ENCODE assay signal across 23 cellular contexts in genomic region chr10:117783698-117784395, GRCh38.
DNase-seq lines count a peak whose midpoint lies in the region; ATAC-seq, FAIRE-seq and TF ChIP-seq lines count a peak whose summit lies in the region.
"Had no signal": no experiment of that assay in that cellular context is flagged by ENCODE, and none has a peak within 500 bp of the region (broad histone marks: within the 10 kb centered on the region; RNA-seq: fewer than 3 reads in every experiment).

No MANE protein-coding gene starts in this region.

- H3K18ac ChIP-seq in H1 (ENCODE audit: extremely low read depth, low read length), result no peak overlapping the region
- H3K18ac ChIP-seq in neuronal stem cell (ENCODE audit: low read length), result peak overlapping the region; percentile 29

- H3K79me1 ChIP-seq in H1 (ENCODE audit: low read depth, low read length) (no peaks in the 10 kb centered on the region), neuronal stem cell (ENCODE audit: low read depth, low read length) (no peaks in the 10 kb centered on the region)

- no peak overlapping the region for H3K4me3 ChIP-seq in A549
- H3K4me3 ChIP-seq in H1 (ENCODE audit: extremely low read depth in 1 of 4, insufficient read depth in 2 of 4, low read depth in 3 of 4, low read length in 4 of 4), result no peak overlapping the region
- no peak overlapping the region for H3K4me3 ChIP-seq in neuronal stem cell (ENCODE audit: low read length in 2 of 2)
- no peak overlapping the region for H3K4me3 ChIP-seq in upper lobe of right lung
- no peak overlapping the region for H3K4me3 ChIP-seq in heart left ventricle
- H3K4me3 ChIP-seq: GM23248 had no signal

- TF ChIP-seq RAD21 in A549 (conservative IDR thresholded peaks at IDR 0.05 in 1 of 2, IDR thresholded peaks at IDR 0.05 in 1 of 2) (no peak), H1 (IDR thresholded peaks at IDR 0.05 in 1 of 2, conservative IDR thresholded peaks at IDR 0.05 in 1 of 2; ENCODE audit: low read depth in 2 of 2, low read length in 2 of 2) (no peak)

- no peaks in the 10 kb centered on the region for H3K4me1 ChIP-seq in A549
- H3K4me1 ChIP-seq in H1 (replicated peaks in 1 of 4; ENCODE audit: control insufficient read depth in 3 of 4, insufficient read depth in 4 of 4, low read length in 3 of 4), result no peaks in the 10 kb centered on the region
- peaks cover 0 to 1% of the 10 kb centered on the region in 2 donors for H3K4me1 ChIP-seq in neuronal stem cell (ENCODE audit: control insufficient read depth in 2 of 2, insufficient read depth in 1 of 2, low read depth in 1 of 2, low read length in 2 of 2)
- no peaks in the 10 kb centered on the region for H3K4me1 ChIP-seq in upper lobe of right lung
- no peaks in the 10 kb centered on the region for H3K4me1 ChIP-seq in heart left ventricle
- H3K4me1 ChIP-seq: BE2C had no signal

- intact Hi-C loops in upper lobe of right lung (cut with DNase I), result no loop called here
- intact Hi-C loops in heart left ventricle (cut with DNase I), result no loop called here

- H3K9me3 ChIP-seq in A549 (no peaks in the 10 kb centered on the region; the same call in 2 of the 3 replicates), H1 (ENCODE audit: insufficient read depth in 2 of 2, low read depth in 1 of 2, low read length in 1 of 2) (no peaks in the 10 kb centered on the region), neuronal stem cell (replicated peaks in 1 of 2; ENCODE audit: control insufficient read depth in 2 of 2, insufficient read depth in 1 of 2, low read depth in 1 of 2, low read length in 2 of 2) (no peaks in the 10 kb centered on the region), upper lobe of right lung (no peaks in the 10 kb centered on the region), heart left ventricle (no peaks in the 10 kb centered on the region)
- H3K9me3 ChIP-seq: BE2C had no signal

- H3K4me2 ChIP-seq in A549, result no peak overlapping the region
- no peak overlapping the region for H3K4me2 ChIP-seq in H1 (ENCODE audit: insufficient read depth in 1 of 2, low read depth in 2 of 2, low read length in 2 of 2)
- no peak overlapping the region for H3K4me2 ChIP-seq in neuronal stem cell (ENCODE audit: insufficient read depth, low read length, poor library complexity, severe bottlenecking)

- H3K23ac ChIP-seq in H1 (ENCODE audit: insufficient read length) (no peak overlapping the region), neuronal stem cell (ENCODE audit: low read depth, low read length, poor library complexity) (no peak overlapping the region)

- TF ChIP-seq CTCF in A549 (IDR thresholded peaks at IDR 0.05), result no peak
- TF ChIP-seq CTCF in H1 (IDR thresholded peaks at IDR 0.05; ENCODE audit: control extremely low read depth in 1 of 3, insufficient read depth in 1 of 3, low read depth in 1 of 3, low read length in 3 of 3), result no peak
- TF ChIP-seq CTCF in upper lobe of right lung (IDR thresholded peaks at IDR 0.05), result no peak
- no peak for TF ChIP-seq CTCF in heart left ventricle (IDR thresholded peaks at IDR 0.05)

- peaks cover 4% of the 10 kb centered on the region; the same call in 1 of the 2 replicates for H3K23me2 ChIP-seq in H1 (ENCODE audit: low read depth, low read length)

- H3K27me3 ChIP-seq in H1 (replicated peaks in 1 of 4; ENCODE audit: control insufficient read depth in 3 of 4, extremely low read depth in 1 of 4, insufficient read depth in 3 of 4, low read length in 3 of 4) (no peaks in the 10 kb centered on the region), neuronal stem cell (ENCODE audit: control insufficient read depth in 3 of 3, insufficient read depth in 3 of 3, low read depth in 1 of 3, low read length in 3 of 3) (no peaks in the 10 kb centered on the region), upper lobe of right lung (no peaks in the 10 kb centered on the region), heart left ventricle (peaks cover 0 to 10% (median 0%) of the 10 kb centered on the region in 9 donors)
- H3K27me3 ChIP-seq: BE2C had no signal

- H2AFZ ChIP-seq in H1 (ENCODE audit: low read length) (peak overlapping the region; percentile 76; the same call in 1 of the 2 replicates), neuronal stem cell (ENCODE audit: low read length) (peak overlapping the region; percentile 7)
- H2AFZ ChIP-seq: GM23248 had no signal

- POLR2A ChIA-PET in A549 (lab: Yijun Ruan, JAX) (no interaction called here), H1 (lab: Charles Lee; ENCODE audit: partially characterized antibody) (no interaction called here)

- TF ChIP-seq EP300 in A549 (IDR thresholded peaks at IDR 0.05), result no peak
- no peak for TF ChIP-seq EP300 in H1 (IDR thresholded peaks at IDR 0.05; ENCODE audit: borderline replicate concordance in 1 of 2, low read depth in 2 of 2, low read length in 2 of 2)

- no peaks in the 10 kb centered on the region for H3K36me3 ChIP-seq in H1 (ENCODE audit: control insufficient read depth in 2 of 4, insufficient read depth in 4 of 4, low read length in 3 of 4)
- H3K36me3 ChIP-seq in neuronal stem cell (replicated peaks in 1 of 2; ENCODE audit: control insufficient read depth in 2 of 2, insufficient read depth in 2 of 2, low read length in 2 of 2), result no peaks in the 10 kb centered on the region
- H3K36me3 ChIP-seq in upper lobe of right lung, result no peaks in the 10 kb centered on the region
- H3K36me3 ChIP-seq in heart left ventricle, result no peaks in the 10 kb centered on the region
- H3K36me3 ChIP-seq: BE2C had no signal

- H2BK120ac ChIP-seq in H1 (replicated peaks; ENCODE audit: low read depth, low read length) (no peak overlapping the region), neuronal stem cell (ENCODE audit: low read depth, low read length) (no peak overlapping the region)

- H3K79me2 ChIP-seq in H1 (ENCODE audit: control insufficient read depth in 1 of 2, insufficient read depth in 2 of 2, low read length in 2 of 2), result no peaks in the 10 kb centered on the region

- ATAC-seq in A549, result no peak
- peak; percentile 20 for ATAC-seq in upper lobe of right lung
- no peak for ATAC-seq in GM21576 (IDR thresholded peaks at IDR 0.05; ENCODE audit: unreplicated experiment)
- ATAC-seq in heart left ventricle, result no peak
- ATAC-seq: HCT116 had no signal

- no peak overlapping the region for H2BK15ac ChIP-seq in H1 (ENCODE audit: low read length)
- no peak overlapping the region for H2BK15ac ChIP-seq in neuronal stem cell (ENCODE audit: low read length)

- DNase-seq in A549 (ENCODE audit: low read depth in 1 of 2, low spot score in 1 of 2) (no peak), H1 (ENCODE audit: low read depth in 1 of 2, low spot score in 2 of 2) (no peak), neuronal stem cell (ENCODE audit: low spot score) (no peak), upper lobe of right lung (no peak), NCI-H1930 (lab: John Stamatoyannopoulos, UW) (no peak), heart left ventricle (no peak)
- DNase-seq: 8988T; ACHN; BE2C; C1 segment of cervical spinal cord; CD4-positive, CD25-positive, alpha-beta regulatory T cell; CD8-positive, alpha-beta memory T cell; COR-L47; DMS 273 treated with DMSO at 0.1 percent for 48 hours; DMS53; GM23248; H7 had no signal

- H3K56ac ChIP-seq in H1 (replicated peaks; ENCODE audit: insufficient read length, low read depth, low read length), result no peak overlapping the region

- WGBS in A549 (ENCODE audit: missing lambda C conversion rate), result 66% methylated on average over 14 of the region's 14 CpGs
- 98% methylated on average over 8 of the region's 14 CpGs; no CpG with 5 or more reads in 1 of the 2 experiments for WGBS in H1 (ENCODE audit: extremely low coverage in 1 of 2, insufficient coverage in 1 of 2, insufficient read length in 1 of 2, insufficient replicate concordance in 2 of 2, low coverage in 1 of 2, low lambda C conversion rate in 2 of 2, missing lambda C conversion rate in 1 of 2), 2 experiments
- no CpG with 5 or more reads among the region's 14 CpGs for WGBS in neuronal stem cell (ENCODE audit: extremely low coverage in 2 of 2, insufficient read length in 2 of 2, insufficient replicate concordance in 1 of 2), 2 donors
- WGBS in heart left ventricle, 4 donors, result 85 to 91% (median 90%) methylated on average over 14 of the region's 14 CpGs

- TF ChIP-seq POLR2A in A549 (IDR thresholded peaks at IDR 0.05; ENCODE audit: low read length), result no peak
- TF ChIP-seq POLR2A in H1 (IDR thresholded peaks at IDR 0.05; ENCODE audit: control extremely low read depth in 1 of 2, low read depth in 2 of 2, low read length in 2 of 2), result no peak
- no peak for TF ChIP-seq POLR2A in heart left ventricle (IDR thresholded peaks at IDR 0.05)

- H3K4ac ChIP-seq in H1 (replicated peaks; ENCODE audit: insufficient read length, low read depth, low read length), result no peak overlapping the region
- no peak overlapping the region for H3K4ac ChIP-seq in neuronal stem cell (ENCODE audit: low read length)

- H4K8ac ChIP-seq in H1 (ENCODE audit: extremely low read depth, insufficient read depth, low read length) (no peak overlapping the region), neuronal stem cell (ENCODE audit: low read depth, low read length) (no peak overlapping the region)

- FAIRE-seq in A549 (lab: Jason Lieb, UNC) (no peak), H1 (lab: Jason Lieb, UNC) (no peak)
- FAIRE-seq: G401.6, GM12891, GM19239, HTR-8/SVneo had no signal

- no peak overlapping the region for H4K5ac ChIP-seq in H1 (ENCODE audit: insufficient read length, low read depth, low read length)

- H2BK5ac ChIP-seq in H1 (ENCODE audit: low read depth, low read length) (no peak overlapping the region), neuronal stem cell (ENCODE audit: low read length) (no peak overlapping the region)

- H3K9ac ChIP-seq in H1 (replicated peaks in 1 of 4; ENCODE audit: extremely low read depth in 1 of 4, low read depth in 3 of 4, low read length in 3 of 4) (no peak overlapping the region), neuronal stem cell (ENCODE audit: low read depth, low read length, poor library complexity) (no peak overlapping the region)
- H3K9ac ChIP-seq: GM23248 had no signal

- H4K91ac ChIP-seq in H1 (replicated peaks; ENCODE audit: insufficient read length, low read length), result no peak overlapping the region
- H4K91ac ChIP-seq in neuronal stem cell (ENCODE audit: low read depth, low read length, poor library complexity), result no peak overlapping the region

- no peak overlapping the region for H2BK20ac ChIP-seq in H1 (ENCODE audit: low read length)

- no peaks in the 10 kb centered on the region for H4K20me1 ChIP-seq in H1 (replicated peaks in 1 of 2; ENCODE audit: control insufficient read depth in 1 of 2, insufficient read depth in 2 of 2, low read length in 2 of 2)

- CTCF ChIA-PET in A549 (lab: Yijun Ruan, JAX), result no interaction called here
- CTCF ChIA-PET in H1 (lab: Charles Lee; ENCODE audit: partially characterized antibody), result interaction anchor here (1.1 to 2.0 kb wide), 2 partner anchors 13 to 42 kb away, joined by 5 read pairs; no protein-coding TSS in a partner anchor

- no peak overlapping the region for H2BK12ac ChIP-seq in H1 (ENCODE audit: low read depth, low read length)
- no peak overlapping the region for H2BK12ac ChIP-seq in neuronal stem cell (ENCODE audit: low read length)

- no peak overlapping the region for H2AK5ac ChIP-seq in H1 (ENCODE audit: low read depth, low read length)
- no peak overlapping the region for H2AK5ac ChIP-seq in neuronal stem cell (ENCODE audit: low read depth, low read length)

- H3K14ac ChIP-seq in H1 (ENCODE audit: insufficient read length) (no peak overlapping the region), neuronal stem cell (ENCODE audit: low read length) (peak overlapping the region; percentile 47)

- H3K27ac ChIP-seq in A549 (no peak overlapping the region), H1 (ENCODE audit: low read depth, low read length) (no peak overlapping the region), neuronal stem cell (replicated peaks; ENCODE audit: low read length) (no peak overlapping the region), upper lobe of right lung (no peak overlapping the region), heart left ventricle (no peak overlapping the region)
- H3K27ac ChIP-seq: GM23248 had no signal

Comparison
In these comparisons a context has a peak if more than half of its experiments do, and no peak if none do; other contexts are left out.
1. Of the 18 proteins assayed by ChIP-seq in both H1 and A549: peak only in H1: none; only in A549: MAFK; in both: none; in neither: 17.